ENCODE assay signal across 11 cellular contexts in genomic region chr14:95662376-95663186, GRCh38. TPM values are rescaled to one million over a fixed set of nuclear protein-coding genes. Genes with fewer than 3 reads are reported as not detected.
A peak's percentile ranks its signal among the peaks of the same experiment; 100 is the strongest.
DNase-seq lines count a peak whose midpoint lies in the region; ATAC-seq, FAIRE-seq and TF ChIP-seq lines count a peak whose summit lies in the region.
"Had no signal": no experiment of that assay in that cellular context is flagged by ENCODE, and none has a peak within 500 bp of the region (broad histone marks: within the 10 kb centered on the region; RNA-seq: fewer than 3 reads in every experiment).

No MANE protein-coding gene starts in this region.

- POLR2A ChIA-PET in K562 (lab: Yijun Ruan, JAX), result interaction anchor here (0.6 to 0.7 kb wide), 2 partner anchors 43 to 101 kb away, joined by 3 to 4 read pairs; no protein-coding TSS in a partner anchor
- POLR2A ChIA-PET in naive thymus-derived CD4-positive, alpha-beta T cell (lab: Charles Lee), result no interaction called here

- no peak for TF ChIP-seq RAD21 in K562 (CRISPR knock-in tag; conservative IDR thresholded peaks at IDR 0.05 in 1 of 2, IDR thresholded peaks at IDR 0.05 in 1 of 2)

- no peak overlapping the region for H3K9ac ChIP-seq in K562 (ENCODE audit: insufficient read depth in 1 of 2, low read depth in 2 of 2, low read length in 2 of 2)

- peak; percentile 35 for ATAC-seq in GM21390 (IDR thresholded peaks at IDR 0.05; ENCODE audit: unreplicated experiment)
- ATAC-seq in HG03280 (IDR thresholded peaks at IDR 0.05; ENCODE audit: unreplicated experiment), result peak; percentile 47
- no peak for ATAC-seq in K562
- ATAC-seq in naive thymus-derived CD4-positive, alpha-beta T cell, result no peak

- in situ Hi-C loops in K562 (cut with MboI), result no loop called here

- H3K27me3 Mint-ChIP-seq in activated T-helper 2 cell treated with anti-CD3 and anti-CD28 coated beads, Interferon-gamma antibody, Interleukin-2, Interleukin-4, amounts not matched to agents 10 μg/mL and 5 μg/mL and 100 μg/mL, durations not matched to agents 14 hours and 24 hours and 36 hours (ENCODE audit: low read depth), result no peaks in the 10 kb centered on the region
- H3K27me3 Mint-ChIP-seq in naive thymus-derived CD4-positive, alpha-beta T cell, result peaks cover 0 to 32% (median 21%) of the 10 kb centered on the region in 5 donors

- peak; percentile 68 for DNase-seq in GM12864 (ENCODE audit: low read depth)
- DNase-seq in K562 (ENCODE audit: extremely low read depth in 1 of 4, low spot score in 3 of 4), result no peak
- DNase-seq in activated T-helper 2 cell treated with anti-CD3 and anti-CD28 coated beads, Interferon-gamma antibody, Interleukin-2, Interleukin-4, amounts not matched to agents 10 μg/mL and 5 μg/mL and 100 μg/mL, durations not matched to agents 14 hours and 24 hours and 36 hours (ENCODE audit: low spot score), result no peak
- DNase-seq in stimulated activated CD8-positive, alpha-beta memory T cell treated with anti-CD3 and anti-CD28 coated beads, Interleukin-4, amount 100 ng/mL, for 48 hours, result no peak
- DNase-seq in naive thymus-derived CD4-positive, alpha-beta T cell, result no peak
- no peak for DNase-seq in nucleus accumbens (lab: John Stamatoyannopoulos, UW)

- no peak overlapping the region for H2AFZ ChIP-seq in K562 (ENCODE audit: low read depth, low read length)

- no peak for TF ChIP-seq EP300 in K562 (IDR thresholded peaks at IDR 0.05; ENCODE audit: low read length)

- FAIRE-seq in K562 (lab: Jason Lieb, UNC), result no peak

- H3K27ac Mint-ChIP-seq in activated T-helper 2 cell treated with anti-CD3 and anti-CD28 coated beads, Interferon-gamma antibody, Interleukin-2, Interleukin-4, amounts not matched to agents 10 μg/mL and 5 μg/mL and 100 μg/mL, durations not matched to agents 14 hours and 24 hours and 36 hours, result no peak overlapping the region
- H3K27ac Mint-ChIP-seq in naive thymus-derived CD4-positive, alpha-beta T cell, result no peak overlapping the region

- H3K79me2 ChIP-seq in K562 (ENCODE audit: control insufficient read depth, insufficient read depth, low read length), result no peaks in the 10 kb centered on the region

- H3K27me3 ChIP-seq in K562 (ENCODE audit: control insufficient read depth in 2 of 2, insufficient read depth in 2 of 2, low read length in 2 of 2), result peaks cover 0 to 14% of the 10 kb centered on the region in 2 experiments; a peak in 2 of 5 replicates
- peaks cover 0 to 3% of the 10 kb centered on the region in 2 donors for H3K27me3 ChIP-seq in naive thymus-derived CD4-positive, alpha-beta T cell (ENCODE audit: control insufficient read depth in 2 of 2, insufficient read depth in 2 of 2, low read length in 2 of 2)

- no TSS peak for BruUV-seq in K562 (replicated peaks; lab: Mats Ljungman, UMichigan)

- H3K9me1 ChIP-seq in K562 (ENCODE audit: control insufficient read depth, insufficient read depth, low read length), result no peaks in the 10 kb centered on the region

- no peaks in the 10 kb centered on the region for H3K36me3 Mint-ChIP-seq in activated T-helper 2 cell treated with anti-CD3 and anti-CD28 coated beads, Interferon-gamma antibody, Interleukin-2, Interleukin-4, amounts not matched to agents 10 μg/mL and 5 μg/mL and 100 μg/mL, durations not matched to agents 14 hours and 24 hours and 36 hours (ENCODE audit: low read depth)
- H3K36me3 Mint-ChIP-seq in naive thymus-derived CD4-positive, alpha-beta T cell, result no peaks in the 10 kb centered on the region

- H4K20me1 ChIP-seq in K562 (replicated peaks; ENCODE audit: control insufficient read depth, insufficient read depth, low read length), result no peaks in the 10 kb centered on the region; the same call in 1 of the 2 replicates

- no peak overlapping the region for H3K27ac ChIP-seq in K562 (ENCODE audit: extremely low read depth, low read depth, low read length)
- no peak overlapping the region for H3K27ac ChIP-seq in naive thymus-derived CD4-positive, alpha-beta T cell (ENCODE audit: low read depth, low read length)
- H3K27ac ChIP-seq: SJCRH30 had no signal

- H3K4me1 Mint-ChIP-seq in activated T-helper 2 cell treated with anti-CD3 and anti-CD28 coated beads, Interferon-gamma antibody, Interleukin-2, Interleukin-4, amounts not matched to agents 10 μg/mL and 5 μg/mL and 100 μg/mL, durations not matched to agents 14 hours and 24 hours and 36 hours (ENCODE audit: low read depth), result peaks cover 2% of the 10 kb centered on the region
- peaks cover 0 to 10% (median 5%) of the 10 kb centered on the region in 7 donors for H3K4me1 Mint-ChIP-seq in naive thymus-derived CD4-positive, alpha-beta T cell

- H3K4me3 ChIP-seq in GM12864 (ENCODE audit: low read depth, low read length) (peak overlapping the region; percentile 26), K562 (no peak overlapping the region)
- H3K4me3 ChIP-seq in naive thymus-derived CD4-positive, alpha-beta T cell (ENCODE audit: low read length), result no peak overlapping the region
- H3K4me3 ChIP-seq: SJCRH30 had no signal

- no peak for TF ChIP-seq POLR2A in K562 (conservative IDR thresholded peaks at IDR 0.05)

- H3K36me3 ChIP-seq in K562 (ENCODE audit: control insufficient read depth, insufficient read depth, low read length), result no peaks in the 10 kb centered on the region
- no peaks in the 10 kb centered on the region for H3K36me3 ChIP-seq in naive thymus-derived CD4-positive, alpha-beta T cell (ENCODE audit: control insufficient read depth in 2 of 3, insufficient read depth in 3 of 3, low read length in 3 of 3)
- H3K36me3 ChIP-seq: SJCRH30 had no signal

- no peak overlapping the region for H3K4me2 ChIP-seq in K562 (ENCODE audit: insufficient read depth, low read length)

- intact Hi-C loops in K562 (cut with micrococcal nuclease), result no loop called here
- intact Hi-C loops in activated T-helper 2 cell treated with anti-CD3 and anti-CD28 coated beads, Interferon-gamma antibody, Interleukin-2, Interleukin-4, amounts not matched to agents 10 μg/mL and 5 μg/mL and 100 μg/mL, durations not matched to agents 14 hours and 24 hours and 36 hours (cut with micrococcal nuclease), result no loop called here
- intact Hi-C loops in naive thymus-derived CD4-positive, alpha-beta T cell (cut with micrococcal nuclease), result no loop called here

- CTCF ChIA-PET in K562 (lab: Yijun Ruan, JAX; ENCODE audit: low intra/inter-chr PET ratio), result no interaction called here
- CTCF ChIA-PET in naive thymus-derived CD4-positive, alpha-beta T cell (lab: Charles Lee), result interaction anchor here (0.9 kb wide), 1 partner anchor 21 kb away, joined by 3 read pairs; no protein-coding TSS in a partner anchor

- H3K4me3 Mint-ChIP-seq in activated T-helper 2 cell treated with anti-CD3 and anti-CD28 coated beads, Interferon-gamma antibody, Interleukin-2, Interleukin-4, amounts not matched to agents 10 μg/mL and 5 μg/mL and 100 μg/mL, durations not matched to agents 14 hours and 24 hours and 36 hours (ENCODE audit: low read depth), result no peak overlapping the region
- peak overlapping the region in 4 of 10 donors; percentile 6 to 56 (median 23) for H3K4me3 Mint-ChIP-seq in naive thymus-derived CD4-positive, alpha-beta T cell

- H3K9me3 ChIP-seq in K562 (replicated peaks; ENCODE audit: control insufficient read depth, insufficient read depth, low read depth, low read length), result no peaks in the 10 kb centered on the region
- H3K9me3 ChIP-seq in naive thymus-derived CD4-positive, alpha-beta T cell (ENCODE audit: control insufficient read depth in 2 of 3, low read length in 3 of 3), result no peaks in the 10 kb centered on the region
- H3K9me3 ChIP-seq: SJCRH30 had no signal

- 0% methylated on average over 4 of the region's 4 CpGs for WGBS in K562 (ENCODE audit: insufficient coverage, low coverage, missing lambda C conversion rate)

- H3K4me1 ChIP-seq in K562 (replicated peaks in 1 of 2; ENCODE audit: control insufficient read depth in 2 of 2, insufficient read depth in 2 of 2, low read length in 2 of 2), result no peaks in the 10 kb centered on the region
- H3K4me1 ChIP-seq in naive thymus-derived CD4-positive, alpha-beta T cell (ENCODE audit: control insufficient read depth in 2 of 2, insufficient read depth in 2 of 2, low read length in 2 of 2), result no peaks in the 10 kb centered on the region
- H3K4me1 ChIP-seq: SJCRH30 had no signal

- no peak for TF ChIP-seq CTCF in GM12864 (IDR thresholded peaks at IDR 0.05; ENCODE audit: low read depth, low read length, missing control alignments)
- TF ChIP-seq CTCF in K562 (IDR thresholded peaks at IDR 0.05 in 2 of 3, conservative IDR thresholded peaks at IDR 0.05 in 1 of 3; ENCODE audit: insufficient read depth in 2 of 3, low read depth in 1 of 3, low read length in 3 of 3), result no peak

- no peaks in the 10 kb centered on the region for H3K9me3 Mint-ChIP-seq in activated T-helper 2 cell treated with anti-CD3 and anti-CD28 coated beads, Interferon-gamma antibody, Interleukin-2, Interleukin-4, amounts not matched to agents 10 μg/mL and 5 μg/mL and 100 μg/mL, durations not matched to agents 14 hours and 24 hours and 36 hours
- H3K9me3 Mint-ChIP-seq in naive thymus-derived CD4-positive, alpha-beta T cell, result peaks cover 0 to 2% (median 0%) of the 10 kb centered on the region in 11 donors

RNA-seq across cellular contexts. Expression of gene TCL1B, which starts 23.6 kb away (rescaled TPM):
- total RNA-seq in K562 (2011; cell fraction: chromatin; rRNA removed; ENCODE audit: low replicate concordance), result not detected in 2 replicates
- not detected in 2 replicates for total RNA-seq in K562 (2011; cell fraction: nucleolus; rRNA removed)
- total RNA-seq in K562 (2011; cell fraction: nucleoplasm; rRNA removed), result 0.53 TPM in 1 of 2 replicates, not detected in the other
- total RNA-seq in K562 (2014; rRNA removed) (not detected in 2 replicates), K562 (2014; rRNA removed; fragmentation: Illumina TruSeq; extraction: Trizol) (not detected in 2 replicates), K562 (2015; rRNA removed; fragmentation: Illumina TruSeq; extraction: Trizol) (not detected in 2 replicates), K562 (2021) (not detected in 2 replicates)
- polyA plus RNA-seq in K562 (2011; rRNA removed) (not detected in 2 replicates), K562 (2014; fragmentation: Illumina TruSeq; extraction: Trizol) (not detected in 2 replicates), K562 (2014; fragmentation: Nextera tagmentation; extraction: Ambion mirVana) (not detected), K562 (2014; rRNA removed) (not detected in 2 replicates)
- not detected in 2 replicates for polyA plus RNA-seq in K562 (2011; cell fraction: cytosol; rRNA removed)
- polyA plus RNA-seq in K562 (2011; cell fraction: nucleus; rRNA removed), result not detected in 2 replicates
- not detected in 2 replicates for polyA plus RNA-seq in K562 (2012)
- not detected in 2 replicates for polyA minus RNA-seq in K562 (2011; rRNA and poly(A)+ RNA removed)
- polyA minus RNA-seq in K562 (2011; cell fraction: cytosol; rRNA and poly(A)+ RNA removed), result not detected in 2 replicates
- polyA minus RNA-seq in K562 (2011; cell fraction: nucleus; rRNA and poly(A)+ RNA removed), result not detected in 2 replicates
- total RNA-seq in activated T-helper 2 cell treated with anti-CD3 and anti-CD28 coated beads, Interferon-gamma antibody, Interleukin-2, Interleukin-4, amounts not matched to agents 10 μg/mL and 5 μg/mL and 100 μg/mL, durations not matched to agents 14 hours and 24 hours and 36 hours, result not detected in 2 replicates
- under 1 TPM in 1 of 5 experiments, not detected in 4; 0.54 TPM for total RNA-seq in naive thymus-derived CD4-positive, alpha-beta T cell
- polyA plus RNA-seq in naive thymus-derived CD4-positive, alpha-beta T cell, result not detected
- total RNA-seq: SJCRH30 had no signal
- polyA plus RNA-seq: esophagus, neural cell had no signal

RNA-seq across cellular contexts. Expression of gene TCL1A, which starts 51.3 kb away (rescaled TPM):
- not detected in 2 replicates for total RNA-seq in K562 (2011; cell fraction: chromatin; rRNA removed; ENCODE audit: low replicate concordance)
- total RNA-seq in K562 (2011; cell fraction: nucleolus; rRNA removed), result not detected in 2 replicates
- not detected in 2 replicates for total RNA-seq in K562 (2011; cell fraction: nucleoplasm; rRNA removed)
- total RNA-seq in K562 (2014; rRNA removed), result 0.16 TPM in 1 of 2 replicates, not detected in the other
- not detected in 2 replicates for total RNA-seq in K562 (2014; rRNA removed; fragmentation: Illumina TruSeq; extraction: Trizol)
- total RNA-seq in K562 (2015; rRNA removed; fragmentation: Illumina TruSeq; extraction: Trizol), result not detected in 2 replicates
- not detected in 2 replicates for total RNA-seq in K562 (2021)
- not detected in 2 replicates for polyA plus RNA-seq in K562 (2011; rRNA removed)
- polyA plus RNA-seq in K562 (2011; cell fraction: cytosol; rRNA removed), result 0.30 TPM in 1 of 2 replicates, not detected in the other
- polyA plus RNA-seq in K562 (2011; cell fraction: nucleus; rRNA removed), result not detected in 2 replicates
- polyA plus RNA-seq in K562 (2012), result 0.13 and 0.26 TPM in 2 replicates
- polyA plus RNA-seq in K562 (2014; fragmentation: Illumina TruSeq; extraction: Trizol), result 0.10 TPM in 1 of 2 replicates, not detected in the other
- not detected for polyA plus RNA-seq in K562 (2014; fragmentation: Nextera tagmentation; extraction: Ambion mirVana)
- polyA plus RNA-seq in K562 (2014; rRNA removed), result 0.11 TPM in 1 of 2 replicates, not detected in the other
- polyA minus RNA-seq in K562 (2011; rRNA and poly(A)+ RNA removed), result not detected in 2 replicates
- polyA minus RNA-seq in K562 (2011; cell fraction: cytosol; rRNA and poly(A)+ RNA removed), result not detected in 2 replicates
- not detected in 2 replicates for polyA minus RNA-seq in K562 (2011; cell fraction: nucleus; rRNA and poly(A)+ RNA removed)
- not detected in 2 replicates for total RNA-seq in activated T-helper 2 cell treated with anti-CD3 and anti-CD28 coated beads, Interferon-gamma antibody, Interleukin-2, Interleukin-4, amounts not matched to agents 10 μg/mL and 5 μg/mL and 100 μg/mL, durations not matched to agents 14 hours and 24 hours and 36 hours
- 1 to 10 TPM in 1 of 5 experiments, under 1 TPM in 2, not detected in 2; 0.42 to 4.9 (median 0.79) TPM for total RNA-seq in naive thymus-derived CD4-positive, alpha-beta T cell
- polyA plus RNA-seq in naive thymus-derived CD4-positive, alpha-beta T cell, result 1 to 10 TPM in 1 of 2 donors, under 1 TPM in 1; 0.92 to 2.9 TPM
- total RNA-seq: SJCRH30 had no signal
- polyA plus RNA-seq: esophagus, neural cell had no signal

Comparison
In these comparisons a context has a peak if more than half of its experiments do, and no peak if none do; other contexts are left out.
1. ATAC-seq: peak in GM21390 (single experiment) and HG03280 (single experiment); none in K562 (single experiment) and naive thymus-derived CD4-positive, alpha-beta T cell (single experiment).